ENCODE assay signal across 28 cellular contexts in genomic region chr20:3505148-3505547, GRCh38.
"Had no signal": no experiment of that assay in that cellular context is flagged by ENCODE, and none has a peak within 500 bp of the region (broad histone marks: within the 10 kb centered on the region; RNA-seq: fewer than 3 reads in every experiment).

No MANE protein-coding gene starts in this region.

- ATAC-seq: natural killer cell; psoas muscle; right cardiac atrium; sciatic nerve; stimulated activated effector memory CD8-positive, alpha-beta T cell treated with anti-CD3 and anti-CD28 coated beads, Interleukin-12 subunit alpha, Interleukin-12 subunit beta, amount 100 ng/mL, for 72 hours; stimulated activated naive B cell treated with anti-CD40 and anti-IgM and Interleukin-4, amounts not matched to agents 10 μg/mL and 1 μg/mL and 100 μg/mL, for 72 hours had no signal

- H3K4me2 ChIP-seq: neural progenitor cell had no signal

- H3K4me3 Mint-ChIP-seq: natural killer cell; nephron; neural progenitor cell; stimulated activated effector memory CD8-positive, alpha-beta T cell treated with anti-CD3 and anti-CD28 coated beads, Interleukin-12 subunit alpha, Interleukin-12 subunit beta, amount 100 ng/mL, for 72 hours; stimulated activated naive B cell treated with anti-CD40 and anti-IgM and Interleukin-4, amounts not matched to agents 10 μg/mL and 1 μg/mL and 100 μg/mL, for 72 hours; stimulated activated naive CD8-positive, alpha-beta T cell treated with anti-CD3 and anti-CD28 coated beads, Interleukin-15, Interleukin-2, amounts not matched to agents 100 ng/mL and 50 ng/mL, for 24 hours had no signal

- H3K9ac ChIP-seq: neural progenitor cell, parathyroid adenoma had no signal

- H3K36me3 Mint-ChIP-seq: natural killer cell; stimulated activated effector memory CD8-positive, alpha-beta T cell treated with anti-CD3 and anti-CD28 coated beads, Interleukin-12 subunit alpha, Interleukin-12 subunit beta, amount 100 ng/mL, for 72 hours had no signal

- H3K4me1 Mint-ChIP-seq: neural progenitor cell had no signal

- H3K27me3 ChIP-seq: neural progenitor cell, ovary, stomach, thyroid gland, tibial nerve, upper lobe of left lung, vagina had no signal

- H3K36me3 ChIP-seq: neural progenitor cell, ovary, stomach, thoracic aorta, thyroid gland, tibial nerve, upper lobe of left lung, vagina had no signal

- H3K27ac ChIP-seq: neural progenitor cell, ovary, parathyroid adenoma, psoas muscle, skin epidermis, stomach, thoracic aorta, thyroid gland, tibial nerve, upper lobe of left lung, vagina had no signal

- DNase-seq: natural killer cell; occipital lobe; ovary; posterior cingulate gyrus; psoas muscle; right cardiac atrium; stimulated activated CD4-positive, alpha-beta T cell treated with anti-CD3 and anti-CD28 coated beads, Interleukin-15, amount 100 ng/mL, for 24 hours; stimulated activated CD4-positive, alpha-beta T cell treated with anti-CD3 and anti-CD28 coated beads, Interleukin-2, amount 100 ng/mL, for 24 hours; stimulated activated CD4-positive, alpha-beta T cell treated with anti-CD3 and anti-CD28 coated beads, Interleukin-2, amount 100 ng/mL, for 48 hours; stimulated activated CD4-positive, alpha-beta T cell treated with anti-CD3 and anti-CD28 coated beads, Interleukin-4, amount 100 ng/mL, for 24 hours; stimulated activated naive B cell treated with anti-CD40 and anti-IgM and Interleukin-4, amounts not matched to agents 10 μg/mL and 1 μg/mL and 100 μg/mL, for 72 hours; stimulated activated naive CD4-positive, alpha-beta T cell treated with Interleukin-2 at 50 U/mL for 16 hours; stomach; thyroid gland; trophoblast cell; upper lobe of left lung had no signal

- H2AFZ ChIP-seq: neural progenitor cell, parathyroid adenoma had no signal

- H3K4me3 ChIP-seq: neural progenitor cell, ovary, psoas muscle, skin epidermis, stomach, thoracic aorta, thyroid gland, tibial nerve, upper lobe of left lung, vagina had no signal

- H3K9me3 Mint-ChIP-seq: natural killer cell; stimulated activated effector memory CD8-positive, alpha-beta T cell treated with anti-CD3 and anti-CD28 coated beads, Interleukin-12 subunit alpha, Interleukin-12 subunit beta, amount 100 ng/mL, for 72 hours; stimulated activated naive B cell treated with anti-CD40 and anti-IgM and Interleukin-4, amounts not matched to agents 10 μg/mL and 1 μg/mL and 100 μg/mL, for 72 hours; stimulated activated naive CD8-positive, alpha-beta T cell treated with anti-CD3 and anti-CD28 coated beads, Interleukin-15, Interleukin-2, amounts not matched to agents 100 ng/mL and 50 ng/mL, for 24 hours had no signal

- H3K9me3 ChIP-seq: ovary, psoas muscle, stomach, thoracic aorta, thyroid gland, tibial nerve, upper lobe of left lung, vagina had no signal

- H3K27me3 Mint-ChIP-seq: progenitor cell of endocrine pancreas; stimulated activated naive B cell treated with anti-CD40 and anti-IgM and Interleukin-4, amounts not matched to agents 10 μg/mL and 1 μg/mL and 100 μg/mL, for 72 hours; stimulated activated naive CD8-positive, alpha-beta T cell treated with anti-CD3 and anti-CD28 coated beads, Interleukin-15, Interleukin-2, amounts not matched to agents 100 ng/mL and 50 ng/mL, for 24 hours had no signal

- FAIRE-seq: urothelium cell line had no signal

- H3K4me1 ChIP-seq: parathyroid adenoma, psoas muscle, thyroid gland, tibial nerve, upper lobe of left lung, vagina had no signal

- H3K27ac Mint-ChIP-seq: natural killer cell; nephron; neural progenitor cell; progenitor cell of endocrine pancreas; stimulated activated effector memory CD8-positive, alpha-beta T cell treated with anti-CD3 and anti-CD28 coated beads, Interleukin-12 subunit alpha, Interleukin-12 subunit beta, amount 100 ng/mL, for 72 hours; stimulated activated naive B cell treated with anti-CD40 and anti-IgM and Interleukin-4, amounts not matched to agents 10 μg/mL and 1 μg/mL and 100 μg/mL, for 72 hours; stimulated activated naive CD8-positive, alpha-beta T cell treated with anti-CD3 and anti-CD28 coated beads, Interleukin-15, Interleukin-2, amounts not matched to agents 100 ng/mL and 50 ng/mL, for 24 hours had no signal
